Comparison of ENCODE assay signal across 9 cellular contexts in the genomic region with DNA sequence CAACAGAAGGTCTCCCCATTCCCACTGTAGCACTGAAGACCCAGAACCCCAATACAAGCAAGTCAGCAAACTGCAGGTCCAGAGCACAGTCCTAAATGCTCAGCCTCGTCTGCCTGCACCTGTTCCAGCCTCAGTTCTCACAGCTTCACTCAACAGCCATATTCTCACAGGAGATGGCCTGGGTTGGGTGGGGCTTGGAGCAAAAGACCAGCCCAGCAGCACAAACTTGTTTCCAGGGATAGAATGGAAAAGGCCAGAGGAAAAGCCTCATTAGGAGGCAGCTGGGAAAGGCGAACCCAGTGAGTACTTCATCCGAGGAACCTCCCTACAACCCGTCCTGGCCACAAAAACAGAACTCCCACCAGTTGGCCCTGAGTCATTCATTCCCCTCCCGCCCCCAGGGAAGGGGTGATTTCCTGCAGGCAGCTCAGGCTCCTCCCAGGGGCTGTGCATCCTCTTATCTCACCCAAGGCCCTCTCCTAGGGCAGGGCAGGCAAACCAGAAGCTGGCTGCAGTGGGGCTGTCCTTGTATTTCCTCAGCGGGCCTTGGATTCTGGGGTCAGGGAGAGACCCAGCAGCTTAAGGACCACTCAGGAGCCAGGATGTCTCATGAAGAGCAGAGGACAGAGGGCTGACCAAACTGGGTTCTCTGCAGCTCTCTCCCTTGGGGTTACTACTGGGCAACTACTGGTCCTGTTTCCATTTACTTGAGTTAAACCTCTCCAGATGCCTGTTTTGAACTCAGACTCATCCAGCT. TPM values are rescaled to one million over a fixed set of nuclear protein-coding genes. Genes with fewer than 3 reads are reported as not detected.
DNase-seq lines count a peak whose midpoint lies in the region; ATAC-seq and TF ChIP-seq lines count a peak whose summit lies in the region.
"Had no signal": no experiment of that assay in that cellular context is flagged by ENCODE, and none has a peak within 500 bp of the region (broad histone marks: within the 10 kb centered on the region; RNA-seq: fewer than 3 reads in every experiment).

No MANE protein-coding gene starts in this region.

- H3K36me3 Mint-ChIP-seq in dendritic cell treated with granulocyte-macrophage colony-stimulating factor and Interleukin-4, amounts not matched to agents 40 ng/mL and 50 ng/mL, for 4 days (ENCODE audit: low read depth), result no peaks in the 10 kb centered on the region
- peaks cover under 1% of the 10 kb centered on the region for H3K36me3 Mint-ChIP-seq in nephron progenitor cell (ENCODE audit: low read depth)

- CTCF ChIA-PET in RWPE1 (lab: Yijun Ruan, JAX), result no interaction called here

- intact Hi-C loops in dendritic cell treated with granulocyte-macrophage colony-stimulating factor and Interleukin-4, amounts not matched to agents 40 ng/mL and 50 ng/mL, for 4 days (cut with micrococcal nuclease), result no loop called here

- peak overlapping the region; percentile 80 for H3K27ac Mint-ChIP-seq in dendritic cell treated with granulocyte-macrophage colony-stimulating factor and Interleukin-4, amounts not matched to agents 40 ng/mL and 50 ng/mL, for 4 days
- H3K27ac Mint-ChIP-seq in nephron progenitor cell, result peak overlapping the region; percentile 69
- H3K27ac Mint-ChIP-seq: memory B cell had no signal

- peaks cover 0 to 11% (median 6%) of the 10 kb centered on the region in 4 donors for H3K4me1 ChIP-seq in tibial nerve

- peaks cover 16% of the 10 kb centered on the region for H3K4me1 Mint-ChIP-seq in dendritic cell treated with granulocyte-macrophage colony-stimulating factor and Interleukin-4, amounts not matched to agents 40 ng/mL and 50 ng/mL, for 4 days (ENCODE audit: low read depth)
- peaks cover 10% of the 10 kb centered on the region for H3K4me1 Mint-ChIP-seq in nephron progenitor cell
- H3K4me1 Mint-ChIP-seq: memory B cell had no signal

- WGBS in tibial nerve, 2 donors, result 20 to 25% methylated on average over 6 of the region's 6 CpGs

- no peak for TF ChIP-seq CTCF in RWPE1 (conservative IDR thresholded peaks at IDR 0.05; ENCODE audit: low read depth)
- TF ChIP-seq CTCF in nephron progenitor cell (IDR thresholded peaks at IDR 0.05), result no peak
- TF ChIP-seq CTCF in tibial nerve (IDR thresholded peaks at IDR 0.05), result no peak

- ATAC-seq in GM19463 (IDR thresholded peaks at IDR 0.05; ENCODE audit: unreplicated experiment), result peak; percentile 58
- no peak for ATAC-seq in HG03097 (IDR thresholded peaks at IDR 0.05; ENCODE audit: low FRiP score, unreplicated experiment)

- no peak for TF ChIP-seq EP300 in tibial nerve (IDR thresholded peaks at IDR 0.05)

- TF ChIP-seq POLR2A in tibial nerve (IDR thresholded peaks at IDR 0.05), result no peak

- H3K4me3 ChIP-seq in tibial nerve, result no peak overlapping the region

- H3K36me3 ChIP-seq in tibial nerve, result no peaks in the 10 kb centered on the region

- POLR2A ChIA-PET in RWPE1 (lab: Yijun Ruan, JAX; ENCODE audit: low non-redundant PET), result no interaction called here

- H3K9me3 ChIP-seq in tibial nerve, result peaks cover 0 to 22% (median 0%) of the 10 kb centered on the region in 4 donors

- no peaks in the 10 kb centered on the region for H3K27me3 ChIP-seq in tibial nerve

- H3K27ac ChIP-seq in RWPE1 (no peak overlapping the region), tibial nerve (peak overlapping the region in 2 of 4 donors; percentile 45 to 70)

- H3K27me3 Mint-ChIP-seq in dendritic cell treated with granulocyte-macrophage colony-stimulating factor and Interleukin-4, amounts not matched to agents 40 ng/mL and 50 ng/mL, for 4 days, result no peaks in the 10 kb centered on the region
- H3K27me3 Mint-ChIP-seq in nephron progenitor cell (ENCODE audit: low read depth, poor library complexity), result peaks cover 4% of the 10 kb centered on the region
- H3K27me3 Mint-ChIP-seq: memory B cell had no signal

- H3K9me3 Mint-ChIP-seq in dendritic cell treated with granulocyte-macrophage colony-stimulating factor and Interleukin-4, amounts not matched to agents 40 ng/mL and 50 ng/mL, for 4 days, result no peaks in the 10 kb centered on the region
- peaks cover 35% of the 10 kb centered on the region for H3K9me3 Mint-ChIP-seq in nephron progenitor cell

- no peak overlapping the region for H3K4me3 Mint-ChIP-seq in dendritic cell treated with granulocyte-macrophage colony-stimulating factor and Interleukin-4, amounts not matched to agents 40 ng/mL and 50 ng/mL, for 4 days
- H3K4me3 Mint-ChIP-seq in nephron progenitor cell, result no peak overlapping the region
- H3K4me3 Mint-ChIP-seq: memory B cell had no signal

- DNase-seq in RWPE1 (ENCODE audit: low spot score) (peak; percentile 38), nephron progenitor cell (no peak), tibial nerve (ENCODE audit: low spot score in 2 of 2) (no peak), NCI-H1930 (lab: John Stamatoyannopoulos, UW) (no peak), NCI-H1694 (lab: John Stamatoyannopoulos, UW) (no peak)

RNA-seq across cellular contexts. Expression of gene MPL, which starts 7.4 kb away (rescaled TPM):
- total RNA-seq in tibial nerve, result 1 to 10 TPM in 1 of 4 donors, under 1 TPM in 1, not detected in 2; 0.66 to 1.7 TPM

RNA-seq across cellular contexts. Expression of gene CDC20, which starts 28.6 kb away (rescaled TPM):
- 1 to 10 TPM in 3 of 4 donors, under 1 TPM in 1; 0.42 to 3.5 (median 1.5) TPM for total RNA-seq in tibial nerve

RNA-seq across cellular contexts. Expression of gene TIE1, which starts 29.4 kb away (rescaled TPM):
- 10 to 100 TPM; 37.5 to 95.9 (median 68.1) TPM for total RNA-seq in tibial nerve

RNA-seq across cellular contexts. Expression of gene ELOVL1, which starts 37.6 kb away (rescaled TPM):
- 10 to 100 TPM; 48.6 to 66.6 (median 50.8) TPM for total RNA-seq in tibial nerve

RNA-seq across cellular contexts. Expression of gene C1orf210, which starts 44.8 kb away (rescaled TPM):
- not detected for total RNA-seq in tibial nerve
